ENCODE assay signal across 19 cellular contexts in the genomic region with DNA sequence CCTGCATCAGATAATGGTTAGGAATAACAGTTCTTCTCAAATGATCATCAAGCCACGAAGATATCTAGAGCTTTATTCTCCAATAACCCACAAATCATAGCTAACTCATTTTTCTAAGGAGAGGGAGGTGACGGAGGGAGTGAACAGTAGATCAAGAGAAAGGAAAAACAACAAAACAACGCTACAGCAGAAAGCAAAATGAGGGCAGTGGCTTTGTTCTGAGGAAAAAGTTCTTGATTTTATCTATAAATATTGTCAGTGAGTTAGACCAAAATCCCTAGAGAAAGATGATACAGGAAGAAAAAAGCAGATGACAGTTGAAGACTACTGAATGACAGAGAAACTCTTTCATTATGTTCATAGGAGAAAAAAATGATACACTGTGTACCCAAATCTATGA.
A peak's percentile ranks its signal among the peaks of the same experiment; 100 is the strongest.
DNase-seq lines count a peak whose midpoint lies in the region; ATAC-seq lines count a peak whose summit lies in the region.
"Had no signal": no experiment of that assay in that cellular context is flagged by ENCODE, and none has a peak within 500 bp of the region (broad histone marks: within the 10 kb centered on the region; RNA-seq: fewer than 3 reads in every experiment).

No MANE protein-coding gene starts in this region.

- peak overlapping the region; percentile 33 for H3K27ac Mint-ChIP-seq in activated T-cell treated with anti-CD3 and anti-CD28 coated beads, Interleukin-2, amount 50 U/mL, for 72 hours
- peak overlapping the region in 7 of 8 donors; percentile 11 to 86 (median 57) for H3K27ac Mint-ChIP-seq in CD8-positive, alpha-beta memory T cell
- H3K27ac Mint-ChIP-seq in T-helper 2 cell treated with Interferon-gamma antibody and Interleukin-4, amounts not matched to agents 5 μg/mL and 100 μg/mL, for 36 hours, result peak overlapping the region; percentile 62
- peak overlapping the region; percentile 27 for H3K27ac Mint-ChIP-seq in stimulated activated effector memory CD8-positive, alpha-beta T cell treated with anti-CD3 and anti-CD28 coated beads, Interleukin-12 subunit alpha, Interleukin-12 subunit beta, amount 100 ng/mL, for 72 hours
- H3K27ac Mint-ChIP-seq: GM23338 had no signal

- peak overlapping the region in 1 of 2 donors; percentile 69 for H3K4me3 Mint-ChIP-seq in activated T-cell treated with anti-CD3 and anti-CD28 coated beads, Interleukin-2, amount 50 U/mL, for 72 hours
- H3K4me3 Mint-ChIP-seq in CD8-positive, alpha-beta memory T cell, result peak overlapping the region in 3 of 7 donors; percentile 33 to 42 (median 39)
- H3K4me3 Mint-ChIP-seq in T-helper 2 cell treated with Interferon-gamma antibody and Interleukin-4, amounts not matched to agents 5 μg/mL and 100 μg/mL, for 36 hours, result peak overlapping the region; percentile 50
- no peak overlapping the region for H3K4me3 Mint-ChIP-seq in stimulated activated effector memory CD8-positive, alpha-beta T cell treated with anti-CD3 and anti-CD28 coated beads, Interleukin-12 subunit alpha, Interleukin-12 subunit beta, amount 100 ng/mL, for 72 hours
- H3K4me3 Mint-ChIP-seq: GM23338 had no signal

- no peaks in the 10 kb centered on the region for H3K27me3 Mint-ChIP-seq in activated T-cell treated with anti-CD3 and anti-CD28 coated beads, Interleukin-2, amount 50 U/mL, for 72 hours (ENCODE audit: low read depth)
- H3K27me3 Mint-ChIP-seq in CD8-positive, alpha-beta memory T cell, result no peaks in the 10 kb centered on the region
- H3K27me3 Mint-ChIP-seq in T-helper 2 cell treated with Interferon-gamma antibody and Interleukin-4, amounts not matched to agents 5 μg/mL and 100 μg/mL, for 36 hours (ENCODE audit: low read depth), result no peaks in the 10 kb centered on the region
- H3K27me3 Mint-ChIP-seq: CD4-positive, CD25-positive, alpha-beta regulatory T cell had no signal

- no peak overlapping the region for H3K27ac ChIP-seq in CD8-positive, alpha-beta memory T cell (ENCODE audit: low read depth, low read length)
- H3K27ac ChIP-seq: A549, Peyer's patch had no signal

- no peak for DNase-seq in activated T-cell treated with anti-CD3 and anti-CD28 coated beads, Interleukin-2, amount 50 U/mL, for 72 hours
- no peak for DNase-seq in activated T-cell treated with anti-CD3 and anti-CD28 coated beads, Interleukin-2, amount 50 U/mL, for 48 hours
- no peak for DNase-seq in CD8-positive, alpha-beta memory T cell
- no peak for DNase-seq in T-helper 2 cell treated with Interferon-gamma antibody and Interleukin-4, amounts not matched to agents 5 μg/mL and 100 μg/mL, for 36 hours (ENCODE audit: low spot score)
- no peak for DNase-seq in stimulated activated effector memory CD8-positive, alpha-beta T cell treated with anti-CD3 and anti-CD28 coated beads, Interleukin-12 subunit alpha, Interleukin-12 subunit beta, amount 100 ng/mL, for 72 hours (ENCODE audit: low spot score in 2 of 2)
- DNase-seq in activated CD4-positive, CD25-positive, alpha-beta regulatory T cell treated with anti-CD3 and anti-CD28 coated beads, Interleukin-2, amount 50 U/mL, for 72 hours, result no peak
- DNase-seq in HUDEP-2 (lab: John Stamatoyannopoulos, UW; ENCODE audit: unreplicated experiment in 76 of 76), result no peak
- DNase-seq: CD4-positive, CD25-positive, alpha-beta regulatory T cell; MM.1S; NCI-H1105 treated with DMSO at 0.1 percent for 48 hours; NCI-H1930; NCI-H2171; NCI-H774; Peyer's patch; Right ventricle myocardium superior had no signal

- H3K9me3 ChIP-seq in CD8-positive, alpha-beta memory T cell (ENCODE audit: low read length), result no peaks in the 10 kb centered on the region
- H3K9me3 ChIP-seq: A549, Peyer's patch had no signal

- ATAC-seq in activated T-cell treated with anti-CD3 and anti-CD28 coated beads, Interleukin-2, amount 50 U/mL, for 72 hours (replicated peaks in 1 of 2), result no peak
- ATAC-seq in stimulated activated effector memory CD8-positive, alpha-beta T cell treated with anti-CD3 and anti-CD28 coated beads, Interleukin-12 subunit alpha, Interleukin-12 subunit beta, amount 100 ng/mL, for 72 hours, result no peak
- no peak for ATAC-seq in HG03159 (IDR thresholded peaks at IDR 0.05; ENCODE audit: unreplicated experiment)
- ATAC-seq: A549, GM23338, K562 had no signal

- H3K4me3 ChIP-seq in CD8-positive, alpha-beta memory T cell (ENCODE audit: low read length), result no peak overlapping the region
- H3K4me3 ChIP-seq: A549, GM23338, K562, Peyer's patch had no signal

- peaks cover 0 to 20% of the 10 kb centered on the region in 2 donors for H3K36me3 Mint-ChIP-seq in activated T-cell treated with anti-CD3 and anti-CD28 coated beads, Interleukin-2, amount 50 U/mL, for 72 hours (ENCODE audit: insufficient read depth in 2 of 2)
- peaks cover 0 to 40% (median 8%) of the 10 kb centered on the region in 3 donors for H3K36me3 Mint-ChIP-seq in CD8-positive, alpha-beta memory T cell
- peaks cover 35% of the 10 kb centered on the region for H3K36me3 Mint-ChIP-seq in T-helper 2 cell treated with Interferon-gamma antibody and Interleukin-4, amounts not matched to agents 5 μg/mL and 100 μg/mL, for 36 hours (ENCODE audit: low read depth)
- H3K36me3 Mint-ChIP-seq in stimulated activated effector memory CD8-positive, alpha-beta T cell treated with anti-CD3 and anti-CD28 coated beads, Interleukin-12 subunit alpha, Interleukin-12 subunit beta, amount 100 ng/mL, for 72 hours, result peaks cover 17% of the 10 kb centered on the region

- H3K27me3 ChIP-seq in CD8-positive, alpha-beta memory T cell (ENCODE audit: insufficient read depth, low read length, poor library complexity, severe bottlenecking), result no peaks in the 10 kb centered on the region
- H3K27me3 ChIP-seq: Peyer's patch had no signal

- H3K9me3 Mint-ChIP-seq in activated T-cell treated with anti-CD3 and anti-CD28 coated beads, Interleukin-2, amount 50 U/mL, for 72 hours, result no peaks in the 10 kb centered on the region
- no peaks in the 10 kb centered on the region for H3K9me3 Mint-ChIP-seq in CD8-positive, alpha-beta memory T cell
- no peaks in the 10 kb centered on the region for H3K9me3 Mint-ChIP-seq in T-helper 2 cell treated with Interferon-gamma antibody and Interleukin-4, amounts not matched to agents 5 μg/mL and 100 μg/mL, for 36 hours
- H3K9me3 Mint-ChIP-seq in stimulated activated effector memory CD8-positive, alpha-beta T cell treated with anti-CD3 and anti-CD28 coated beads, Interleukin-12 subunit alpha, Interleukin-12 subunit beta, amount 100 ng/mL, for 72 hours, result no peaks in the 10 kb centered on the region
- H3K9me3 Mint-ChIP-seq: CD4-positive, CD25-positive, alpha-beta regulatory T cell; GM23338 had no signal

- H3K4me1 Mint-ChIP-seq in activated T-cell treated with anti-CD3 and anti-CD28 coated beads, Interleukin-2, amount 50 U/mL, for 72 hours (ENCODE audit: low read depth), result peaks cover 47% of the 10 kb centered on the region
- H3K4me1 Mint-ChIP-seq in CD8-positive, alpha-beta memory T cell, result peaks cover 55 to 73% (median 60%) of the 10 kb centered on the region in 3 donors
- peaks cover 54% of the 10 kb centered on the region for H3K4me1 Mint-ChIP-seq in T-helper 2 cell treated with Interferon-gamma antibody and Interleukin-4, amounts not matched to agents 5 μg/mL and 100 μg/mL, for 36 hours (ENCODE audit: low read depth)
- H3K4me1 Mint-ChIP-seq in stimulated activated effector memory CD8-positive, alpha-beta T cell treated with anti-CD3 and anti-CD28 coated beads, Interleukin-12 subunit alpha, Interleukin-12 subunit beta, amount 100 ng/mL, for 72 hours, result peaks cover 36% of the 10 kb centered on the region

- H3K36me3 ChIP-seq in CD8-positive, alpha-beta memory T cell (ENCODE audit: insufficient read depth, low read length), result peaks cover 2% of the 10 kb centered on the region

- POLR2A ChIA-PET in CD8-positive, alpha-beta memory T cell (lab: Charles Lee), result interaction anchor here (0.6 to 1.5 kb wide), 2 partner anchors 19 to 69 kb away, joined by 3 read pairs; no protein-coding TSS in a partner anchor

- CTCF ChIA-PET in CD8-positive, alpha-beta memory T cell (lab: Charles Lee), result interaction anchor here (1.0 kb wide), 1 partner anchor 8 kb away, joined by 3 read pairs; no protein-coding TSS in a partner anchor

- peaks cover 23% of the 10 kb centered on the region for H3K4me1 ChIP-seq in CD8-positive, alpha-beta memory T cell (ENCODE audit: insufficient read depth, low read length)
- H3K4me1 ChIP-seq: A549 had no signal
